Comparison of ENCODE assay signal across 2 cellular contexts in the genomic region with DNA sequence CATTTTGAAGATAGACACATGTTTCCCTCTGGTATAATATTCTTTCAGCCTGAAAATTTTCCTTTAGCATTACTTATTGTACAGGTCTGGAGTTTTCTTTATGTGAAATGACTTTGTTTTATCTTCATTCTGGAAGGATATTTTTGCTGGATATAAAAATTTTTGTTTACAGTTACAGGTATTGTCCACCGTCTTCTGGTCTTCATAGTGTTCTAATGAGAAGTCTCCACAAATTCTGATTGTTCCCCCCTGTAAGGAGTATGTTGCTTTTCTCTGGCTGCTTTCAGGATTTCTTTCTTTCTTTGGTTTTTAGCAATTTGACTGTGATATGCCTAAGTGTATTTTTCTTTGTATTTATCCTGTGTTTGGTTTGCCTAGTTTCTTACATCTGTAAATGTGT.
A peak's percentile ranks its signal among the peaks of the same experiment; 100 is the strongest.
TF ChIP-seq lines count a peak whose summit lies in the region.

No MANE protein-coding gene starts in this region.

TF ChIP-seq in HepG2, 621 proteins besides CTCF, POLR2A, EP300 and RAD21:
- TF ChIP-seq ZFP1 (CRISPR knock-in tag; IDR thresholded peaks at IDR 0.05) (peak; percentile 95), NPAS2 (CRISPR knock-in tag; IDR thresholded peaks at IDR 0.05; ENCODE audit: borderline replicate concordance) (no peak)

TF ChIP-seq in K562, 482 proteins besides CTCF, POLR2A, EP300 and RAD21:
- TF ChIP-seq ZNF41 (CRISPR knock-in tag; conservative IDR thresholded peaks at IDR 0.05) (no peak), ZNF347 (CRISPR knock-in tag; IDR thresholded peaks at IDR 0.05; ENCODE audit: low read depth) (no peak), HCFC1 (IDR thresholded peaks at IDR 0.05; ENCODE audit: low read depth, low read length) (no peak), DPF2 (IDR thresholded peaks at IDR 0.05) (no peak), ZFP1 (CRISPR knock-in tag; IDR thresholded peaks at IDR 0.05) (peak; percentile 83), CBX2 (IDR thresholded peaks at IDR 0.05; ENCODE audit: insufficient read depth, low read length, poor library complexity, severe bottlenecking) (no peak), NR2C1 (IDR thresholded peaks at IDR 0.05) (no peak), NR2C1 (tag; IDR thresholded peaks at IDR 0.05) (no peak), SMARCC2 (IDR thresholded peaks at IDR 0.05; ENCODE audit: low read depth) (no peak), ZEB2 (IDR thresholded peaks at IDR 0.05) (0 out of 2 replicates have a peak, but pooled peaks have one; percentile 23), TRIM28 (IDR thresholded peaks at IDR 0.05) (peak; percentile 81; the same call in 1 of the 2 replicates), CBX3 (IDR thresholded peaks at IDR 0.05; ENCODE audit: borderline replicate concordance in 1 of 2, low read length in 2 of 2) (peak in 1 of 2 experiments; percentile 91; a peak in 1 of 3 replicates), TRIM24 (IDR thresholded peaks at IDR 0.05) (peak; percentile 24 to 56; a peak in 2 of 4 replicates), DNMT1 (IDR thresholded peaks at IDR 0.05) (no peak)
- TF ChIP-seq, protein P1, sequence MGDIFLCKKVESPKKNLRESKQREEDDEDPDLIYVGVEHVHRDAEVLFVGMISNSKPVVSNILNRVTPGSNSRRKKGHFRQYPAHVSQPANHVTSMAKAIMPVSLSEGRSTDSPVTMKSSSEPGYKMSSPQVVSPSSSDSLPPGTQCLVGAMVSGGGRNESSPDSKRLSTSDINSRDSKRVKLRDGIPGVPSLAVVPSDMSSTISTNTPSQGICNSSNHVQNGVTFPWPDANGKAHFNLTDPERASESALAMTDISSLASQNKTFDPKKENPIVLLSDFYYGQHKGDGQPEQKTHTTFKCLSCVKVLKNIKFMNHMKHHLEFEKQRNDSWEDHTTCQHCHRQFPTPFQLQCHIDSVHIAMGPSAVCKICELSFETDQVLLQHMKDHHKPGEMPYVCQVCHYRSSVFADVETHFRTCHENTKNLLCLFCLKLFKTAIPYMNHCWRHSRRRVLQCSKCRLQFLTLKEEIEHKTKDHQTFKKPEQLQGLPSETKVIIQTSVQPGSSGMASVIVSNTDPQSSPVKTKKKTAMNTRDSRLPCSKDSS (IDR thresholded peaks at IDR 0.05; ENCODE audit: low read depth, partially characterized antibody), result peak; percentile 81
